ENCODE assay signal across 13 cellular contexts in the genomic region with DNA sequence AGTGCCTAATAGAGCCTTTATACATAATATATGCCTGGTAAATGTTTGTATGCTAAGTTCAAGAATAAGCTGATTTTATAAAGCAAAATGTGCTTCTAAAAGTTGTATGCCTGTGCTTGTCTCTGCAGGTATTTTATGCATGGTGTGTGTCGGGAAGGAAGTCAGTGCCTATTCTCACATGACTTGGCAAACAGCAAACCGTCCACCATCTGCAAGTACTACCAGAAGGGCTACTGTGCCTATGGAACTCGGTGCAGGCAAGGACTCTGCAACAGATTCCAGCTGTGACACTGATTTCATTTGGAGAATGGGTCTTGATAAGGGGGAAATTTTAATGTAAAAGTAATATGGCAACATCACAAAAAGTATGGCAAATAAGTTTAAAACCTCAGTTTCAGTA. TPM values are rescaled to one million over a fixed set of nuclear protein-coding genes. Genes with fewer than 3 reads are reported as not detected.
DNase-seq lines count a peak whose midpoint lies in the region; ATAC-seq lines count a peak whose summit lies in the region.
"Had no signal": no experiment of that assay in that cellular context is flagged by ENCODE, and none has a peak within 500 bp of the region (broad histone marks: within the 10 kb centered on the region; RNA-seq: fewer than 3 reads in every experiment).

No MANE protein-coding gene starts in this region.

- intact Hi-C loops in left ventricle myocardium superior (cut with micrococcal nuclease), result no loop called here
- intact Hi-C loops in left cardiac atrium (cut with DNase I), result loop anchor here in 1 of 2 donors (10.0 kb wide), 1 partner anchor 86 kb away; no protein-coding TSS in a partner anchor

- ATAC-seq in left ventricle myocardium superior (peak; percentile 58), left cardiac atrium (no peak), esophagus mucosa (peak; percentile 58), HG03039 (IDR thresholded peaks at IDR 0.05; ENCODE audit: unreplicated experiment) (no peak)
- ATAC-seq: HCT116 had no signal

- DNase-seq in DMS 273 (lab: John Stamatoyannopoulos, UW; ENCODE audit: unreplicated experiment), result peak; percentile 34
- no peak for DNase-seq in DMS 273 treated with DMSO at 0.1 percent for 48 hours (lab: John Stamatoyannopoulos, UW)
- no peak for DNase-seq in left ventricle myocardium superior
- no peak for DNase-seq in left cardiac atrium
- DNase-seq in HuH-7.5 (ENCODE audit: low spot score), result no peak
- DNase-seq: AML-193, DMS79, IMR-90, KBM-7 had no signal

RNA-seq across cellular contexts. Expression of a gene that starts 11.9 kb away (rescaled TPM):
- total RNA-seq in left ventricle myocardium superior (33.6 TPM), left cardiac atrium (10 to 100 TPM; 23.9 to 31.7 TPM), esophagus mucosa (20.6 TPM)

RNA-seq across cellular contexts. Expression of a gene that starts 23.4 kb away (rescaled TPM):
- total RNA-seq in left ventricle myocardium superior (not detected), left cardiac atrium (not detected), esophagus mucosa (6.3 TPM)
- total RNA-seq: A673, IMR-90 had no signal

Comparison
In these comparisons a context has a peak if more than half of its experiments do, and no peak if none do; other contexts are left out.
1. ATAC-seq: peak in left ventricle myocardium superior (single experiment) and esophagus mucosa (single experiment); none in left cardiac atrium (0 of 2) and HG03039 (single experiment).